ENCODE assay signal across 1 cellular context in the genomic region with DNA sequence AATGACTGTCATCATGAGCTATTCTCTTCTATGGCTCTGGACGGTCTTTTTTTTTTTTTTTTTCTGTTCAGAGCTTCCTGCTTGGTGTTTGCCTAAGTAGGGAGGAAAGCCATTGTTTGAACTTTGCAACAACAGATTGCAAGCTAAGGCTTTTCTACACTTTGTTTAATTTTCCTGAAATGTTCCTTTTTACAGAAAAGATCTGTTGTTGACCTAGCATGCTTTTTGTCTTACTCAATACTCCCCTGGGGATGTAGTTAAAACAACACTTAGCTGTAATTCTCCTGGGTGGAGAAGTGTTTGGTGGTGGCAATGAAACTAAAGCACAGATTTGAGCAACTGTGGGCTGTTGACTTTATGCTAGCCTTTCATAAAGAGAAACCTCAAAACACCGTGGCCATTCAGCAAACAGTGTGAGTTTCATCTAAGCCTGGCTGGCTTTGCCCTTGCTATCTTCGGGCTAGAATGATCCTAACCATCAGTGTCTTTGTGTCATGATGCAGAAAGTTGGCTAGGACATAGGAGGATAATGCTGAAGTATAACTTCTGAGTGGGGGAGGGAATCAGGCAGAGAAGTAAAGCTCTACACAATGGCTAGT.
TF ChIP-seq lines count a peak whose summit lies in the region.

No MANE protein-coding gene starts in this region.

TF ChIP-seq in H1, 55 proteins besides CTCF, POLR2A, EP300 and RAD21 (continued from another document):
- no peak for TF ChIP-seq KDM1A (IDR thresholded peaks at IDR 0.05; ENCODE audit: borderline replicate concordance, low read length)
